12 cellular contexts compared by ENCODE assay signal in the genomic region with DNA sequence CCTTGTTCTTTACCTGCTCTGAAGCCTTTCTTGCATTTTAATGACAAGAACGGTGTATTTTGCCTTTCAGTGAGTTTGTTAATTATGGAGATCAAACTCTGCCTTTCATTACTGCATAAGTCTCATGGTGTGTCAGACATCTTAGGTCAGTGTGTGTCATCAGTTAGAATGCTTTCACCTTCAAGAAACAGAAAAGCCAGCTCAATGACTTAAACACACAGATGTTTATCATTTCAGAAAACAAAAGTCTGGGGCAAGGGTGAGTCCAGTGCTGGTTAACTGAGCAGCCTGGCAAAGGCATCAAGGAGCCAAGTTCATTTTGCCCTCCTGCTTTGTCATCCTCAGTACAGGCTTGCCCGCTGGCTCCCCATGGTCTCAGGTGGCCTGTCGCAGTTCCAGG. TPM values are rescaled to one million over a fixed set of nuclear protein-coding genes. Genes with fewer than 3 reads are reported as not detected.
A peak's percentile ranks its signal among the peaks of the same experiment; 100 is the strongest.
DNase-seq lines count a peak whose midpoint lies in the region; ATAC-seq and TF ChIP-seq lines count a peak whose summit lies in the region.
"Had no signal": no experiment of that assay in that cellular context is flagged by ENCODE, and none has a peak within 500 bp of the region (broad histone marks: within the 10 kb centered on the region; RNA-seq: fewer than 3 reads in every experiment).

No MANE protein-coding gene starts in this region.

- no peaks in the 10 kb centered on the region for H3K27me3 Mint-ChIP-seq in activated T-helper 17 cell treated with anti-CD3 and anti-CD28 coated beads, Interleukin-2, amount 50 U/mL, for 72 hours

- peak; percentile 54 for DNase-seq in AG08395 (ENCODE audit: low spot score)
- peak; percentile 29 for DNase-seq in H4 (ENCODE audit: low spot score)
- no peak for DNase-seq in hepatocyte (ENCODE audit: low spot score)
- no peak for DNase-seq in KBM-7
- DNase-seq in NCI-H82 (lab: John Stamatoyannopoulos, UW) = no peak
- no peak for DNase-seq in prostate gland (ENCODE audit: low spot score)
- DNase-seq: activated naive CD4-positive, alpha-beta T cell treated with Interleukin-2 at 50 U/mL for 16 hours; NCI-H1105; NCI-H748 treated with DMSO at 0.1 percent for 48 hours had no signal

- intact Hi-C loops in prostate gland (cut with DNase I) = no loop called here

- no peak for TF ChIP-seq POLR2A in prostate gland (IDR thresholded peaks at IDR 0.05)

- 89% methylated on average over 3 of the region's 3 CpGs for WGBS in hepatocyte (ENCODE audit: low lambda C conversion rate, missing lambda C conversion rate)
- WGBS in prostate gland = 62% methylated on average over 3 of the region's 3 CpGs

- peaks cover 7% of the 10 kb centered on the region for H3K36me3 Mint-ChIP-seq in activated T-helper 17 cell treated with anti-CD3 and anti-CD28 coated beads, Interleukin-2, amount 50 U/mL, for 72 hours (ENCODE audit: low read depth)

- TF ChIP-seq CTCF in hepatocyte (IDR thresholded peaks at IDR 0.05; ENCODE audit: poor library complexity) = no peak
- TF ChIP-seq CTCF in prostate gland (IDR thresholded peaks at IDR 0.05) = no peak

- H2AFZ ChIP-seq in hepatocyte = no peak overlapping the region
- H2AFZ ChIP-seq: GM23338 had no signal

- no peak overlapping the region for H3K4me3 ChIP-seq in hepatocyte
- no peak overlapping the region for H3K4me3 ChIP-seq in prostate gland
- H3K4me3 ChIP-seq: GM23338 had no signal

- H3K4me1 ChIP-seq in hepatocyte (ENCODE audit: insufficient read depth) = peaks cover 28% of the 10 kb centered on the region
- no peaks in the 10 kb centered on the region for H3K4me1 ChIP-seq in prostate gland (replicated peaks)

- peaks cover 59% of the 10 kb centered on the region for H3K4me1 Mint-ChIP-seq in activated T-helper 17 cell treated with anti-CD3 and anti-CD28 coated beads, Interleukin-2, amount 50 U/mL, for 72 hours

- H3K4me2 ChIP-seq in hepatocyte = no peak overlapping the region
- H3K4me2 ChIP-seq: GM23338 had no signal

- H3K9me2 ChIP-seq in hepatocyte (replicated peaks; ENCODE audit: insufficient read depth) = no peaks in the 10 kb centered on the region

- H3K27ac Mint-ChIP-seq in activated T-helper 17 cell treated with anti-CD3 and anti-CD28 coated beads, Interleukin-2, amount 50 U/mL, for 72 hours = peak overlapping the region; percentile 92
- H3K27ac Mint-ChIP-seq: GM23338 had no signal

- no peaks in the 10 kb centered on the region for H3K9me3 Mint-ChIP-seq in activated T-helper 17 cell treated with anti-CD3 and anti-CD28 coated beads, Interleukin-2, amount 50 U/mL, for 72 hours
- H3K9me3 Mint-ChIP-seq: GM23338 had no signal

- H3K27me3 ChIP-seq in hepatocyte (no peaks in the 10 kb centered on the region), prostate gland (replicated peaks; ENCODE audit: insufficient read depth) (no peaks in the 10 kb centered on the region)

- peak overlapping the region; percentile 86 for H3K4me3 Mint-ChIP-seq in activated T-helper 17 cell treated with anti-CD3 and anti-CD28 coated beads, Interleukin-2, amount 50 U/mL, for 72 hours
- H3K4me3 Mint-ChIP-seq: GM23338 had no signal

- H3K9me3 ChIP-seq in hepatocyte (ENCODE audit: low read depth) = no peaks in the 10 kb centered on the region
- H3K9me3 ChIP-seq in prostate gland = no peaks in the 10 kb centered on the region

- peak overlapping the region; percentile 12 for H3K27ac ChIP-seq in hepatocyte
- H3K27ac ChIP-seq in prostate gland = no peak overlapping the region

- H3K79me2 ChIP-seq in hepatocyte = peaks cover 78% of the 10 kb centered on the region

- peak; percentile 57 for ATAC-seq in activated T-helper 17 cell treated with anti-CD3 and anti-CD28 coated beads, Interleukin-2, amount 50 U/mL, for 72 hours (replicated peaks)
- no peak for ATAC-seq in HG03432 (IDR thresholded peaks at IDR 0.05; ENCODE audit: unreplicated experiment)
- ATAC-seq: GM23338 had no signal

- H3K36me3 ChIP-seq in hepatocyte (replicated peaks; ENCODE audit: insufficient read depth, low read depth) (no peaks in the 10 kb centered on the region), prostate gland (no peaks in the 10 kb centered on the region)

- in situ Hi-C loops in KBM-7 (cut with MboI; ENCODE audit: low pct_unique_long_range_greater_than_20kb, low sequenced_read_pairs) = no loop called here

- H4K20me1 ChIP-seq in hepatocyte (ENCODE audit: insufficient read depth, poor library complexity, severe bottlenecking) = no peaks in the 10 kb centered on the region

RNA-seq across cellular contexts. Expression of a gene that starts 54.5 kb away (rescaled TPM):
- 7.6 and 8.9 TPM in 2 replicates for total RNA-seq in H4 (2014; rRNA removed; shearing (Covaris generic))
- total RNA-seq in activated T-helper 17 cell treated with anti-CD3 and anti-CD28 coated beads, Interleukin-2, amount 50 U/mL, for 72 hours = 100 to 1,000 TPM in 1 of 2 donors, 10 to 100 TPM in 1; 84.5 to 105 TPM
- total RNA-seq in hepatocyte (23.5 and 28.2 TPM in 2 replicates), prostate gland (100 to 1,000 TPM in 1 of 2 donors, 10 to 100 TPM in 1; 51.9 to 107 TPM)
- 70.1 and 71.5 TPM in 2 replicates for polyA plus RNA-seq in hepatocyte

Comparison
In these comparisons a context has a peak if more than half of its experiments do, and no peak if none do; other contexts are left out.
1. DNase-seq: peak in AG08395 (single experiment) and H4 (single experiment); none in hepatocyte (single experiment), KBM-7 (single experiment), NCI-H82 (single experiment) and prostate gland (single experiment).